ENCODE assay signal across 8 cellular contexts in the genomic region with DNA sequence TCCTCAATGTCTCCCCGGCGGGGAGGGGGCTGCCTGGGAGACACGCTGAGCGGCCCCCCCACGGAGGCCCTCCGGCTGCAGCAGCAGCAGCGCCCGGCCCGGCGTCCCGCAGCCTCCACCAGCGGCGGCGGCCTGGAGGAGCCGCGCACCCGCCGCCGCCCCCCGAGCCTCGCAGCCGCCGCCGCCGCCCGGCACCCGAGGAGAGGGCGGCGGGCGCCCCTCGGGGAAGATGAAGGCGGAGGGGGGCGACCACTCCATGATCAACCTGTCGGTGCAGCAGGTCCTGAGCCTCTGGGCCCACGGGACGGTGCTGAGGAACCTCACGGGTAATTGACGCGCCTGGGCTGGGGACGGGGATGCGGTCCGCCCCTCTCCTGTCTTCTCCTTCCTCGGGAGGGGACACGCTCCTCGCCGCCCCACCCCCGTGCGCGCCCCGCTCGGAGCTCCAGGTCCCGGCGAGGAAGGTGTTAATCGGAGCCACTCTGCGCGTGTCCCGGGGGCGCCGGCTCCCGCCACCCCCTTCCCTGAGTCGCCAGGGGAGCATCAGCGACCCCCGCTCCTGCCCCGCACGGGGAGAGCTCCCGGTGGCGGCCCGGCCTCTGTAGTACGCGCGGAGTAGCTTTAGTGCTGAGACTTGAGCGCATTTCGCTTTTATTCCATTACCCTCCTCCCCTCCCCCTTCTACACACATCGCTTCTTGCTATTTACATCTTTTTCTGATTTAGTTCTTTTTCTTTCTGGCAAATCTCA. TPM values are rescaled to one million over a fixed set of nuclear protein-coding genes. Genes with fewer than 3 reads are reported as not detected.
DNase-seq lines count a peak whose midpoint lies in the region; ATAC-seq and TF ChIP-seq lines count a peak whose summit lies in the region.

No MANE protein-coding gene starts in this region.

- ATAC-seq in HG02610 (IDR thresholded peaks at IDR 0.05; ENCODE audit: unreplicated experiment), result peak; percentile 13
- ATAC-seq in naive thymus-derived CD4-positive, alpha-beta T cell, result peak; percentile 5

- H3K4me1 ChIP-seq in esophagus squamous epithelium, result peaks cover 6 to 20% (median 8%) of the 10 kb centered on the region in 3 donors
- H3K4me1 ChIP-seq in naive thymus-derived CD4-positive, alpha-beta T cell (ENCODE audit: control insufficient read depth in 2 of 2, insufficient read depth in 2 of 2, low read length in 2 of 2), result peaks cover 4 to 5% of the 10 kb centered on the region in 2 donors
- peaks cover 0 to 28% (median 2%) of the 10 kb centered on the region in 4 donors for H3K4me1 ChIP-seq in tibial nerve

- no peaks in the 10 kb centered on the region for H3K9me3 ChIP-seq in esophagus squamous epithelium
- no peaks in the 10 kb centered on the region for H3K9me3 ChIP-seq in naive thymus-derived CD4-positive, alpha-beta T cell (ENCODE audit: control insufficient read depth in 2 of 3, low read length in 3 of 3)
- no peaks in the 10 kb centered on the region for H3K9me3 ChIP-seq in tibial nerve

- H3K27ac Mint-ChIP-seq in activated T-cell treated with anti-CD3 and anti-CD28 coated beads, Interleukin-2, amount 50 U/mL, for 24 hours, result peak overlapping the region; percentile 50
- H3K27ac Mint-ChIP-seq in naive thymus-derived CD4-positive, alpha-beta T cell, result peak overlapping the region in 8 of 9 donors; percentile 31 to 92 (median 76)

- TF ChIP-seq POLR2A in esophagus squamous epithelium (IDR thresholded peaks at IDR 0.05) (peak in 1 of 4 donors; percentile 30), tibial nerve (IDR thresholded peaks at IDR 0.05) (peak in 1 of 2 donors; percentile 13)

- 0 to 1% methylated on average over 16 to 23 of the region's 74 CpGs for WGBS in esophagus squamous epithelium, 2 donors
- WGBS in tibial nerve, 2 donors, result 0% methylated on average over 12 to 43 of the region's 74 CpGs

- TF ChIP-seq EP300 in tibial nerve (IDR thresholded peaks at IDR 0.05), result peak in 1 of 2 donors; percentile 52

- peaks cover 19% of the 10 kb centered on the region for H3K4me1 Mint-ChIP-seq in activated T-cell treated with anti-CD3 and anti-CD28 coated beads, Interleukin-2, amount 50 U/mL, for 24 hours (ENCODE audit: low read depth)
- H3K4me1 Mint-ChIP-seq in naive thymus-derived CD4-positive, alpha-beta T cell, result peaks cover 6 to 28% (median 21%) of the 10 kb centered on the region in 7 donors

- no peaks in the 10 kb centered on the region for H3K36me3 Mint-ChIP-seq in activated T-cell treated with anti-CD3 and anti-CD28 coated beads, Interleukin-2, amount 50 U/mL, for 24 hours (ENCODE audit: low read depth)
- H3K36me3 Mint-ChIP-seq in naive thymus-derived CD4-positive, alpha-beta T cell, result no peaks in the 10 kb centered on the region

- TF ChIP-seq CTCF in esophagus squamous epithelium (IDR thresholded peaks at IDR 0.05) (no peak), tibial nerve (IDR thresholded peaks at IDR 0.05) (no peak)

- CTCF ChIA-PET in naive thymus-derived CD4-positive, alpha-beta T cell (lab: Charles Lee), result interaction anchor here (0.7 kb wide), 1 partner anchor 17 kb away, joined by 3 read pairs; no protein-coding TSS in a partner anchor

- H3K27me3 Mint-ChIP-seq in activated T-cell treated with anti-CD3 and anti-CD28 coated beads, Interleukin-2, amount 50 U/mL, for 24 hours, result peaks cover 18% of the 10 kb centered on the region
- H3K27me3 Mint-ChIP-seq in naive thymus-derived CD4-positive, alpha-beta T cell, result peaks cover 0 to 76% (median 5%) of the 10 kb centered on the region in 5 donors

- peak overlapping the region; percentile 61 to 89 (median 82) for H3K27ac ChIP-seq in esophagus squamous epithelium
- H3K27ac ChIP-seq in naive thymus-derived CD4-positive, alpha-beta T cell (ENCODE audit: low read depth, low read length), result peak overlapping the region; percentile 69
- H3K27ac ChIP-seq in tibial nerve, result peak overlapping the region; percentile 87 to 92 (median 90)

- intact Hi-C loops in esophagus squamous epithelium (cut with DNase I), result no loop called here
- intact Hi-C loops in naive thymus-derived CD4-positive, alpha-beta T cell (cut with micrococcal nuclease), result loop anchor here (1.0 to 5.0 kb wide), 5 partner anchors 37 to 1949 kb away; a partner anchor contains a TSS

- H3K36me3 ChIP-seq in esophagus squamous epithelium (no peaks in the 10 kb centered on the region), tibial nerve (no peaks in the 10 kb centered on the region)
- no peaks in the 10 kb centered on the region for H3K36me3 ChIP-seq in naive thymus-derived CD4-positive, alpha-beta T cell (ENCODE audit: control insufficient read depth in 2 of 3, insufficient read depth in 3 of 3, low read length in 3 of 3)

- H3K9me3 Mint-ChIP-seq in activated T-cell treated with anti-CD3 and anti-CD28 coated beads, Interleukin-2, amount 50 U/mL, for 24 hours, result no peaks in the 10 kb centered on the region
- H3K9me3 Mint-ChIP-seq in naive thymus-derived CD4-positive, alpha-beta T cell, result no peaks in the 10 kb centered on the region

- POLR2A ChIA-PET in naive thymus-derived CD4-positive, alpha-beta T cell (lab: Charles Lee), result no interaction called here

- peak overlapping the region; percentile 62 to 94 (median 83) for H3K4me3 ChIP-seq in esophagus squamous epithelium
- peak overlapping the region; percentile 58 for H3K4me3 ChIP-seq in naive thymus-derived CD4-positive, alpha-beta T cell (ENCODE audit: low read length)
- H3K4me3 ChIP-seq in tibial nerve, result peak overlapping the region; percentile 72 to 98 (median 86)

- peak overlapping the region; percentile 80 for H3K4me3 Mint-ChIP-seq in activated T-cell treated with anti-CD3 and anti-CD28 coated beads, Interleukin-2, amount 50 U/mL, for 24 hours
- peak overlapping the region; percentile 72 to 90 (median 86) for H3K4me3 Mint-ChIP-seq in naive thymus-derived CD4-positive, alpha-beta T cell

- H3K27me3 ChIP-seq in esophagus squamous epithelium, result peaks cover 0 to 22% (median 0%) of the 10 kb centered on the region in 4 donors
- no peaks in the 10 kb centered on the region for H3K27me3 ChIP-seq in naive thymus-derived CD4-positive, alpha-beta T cell (ENCODE audit: control insufficient read depth in 2 of 2, insufficient read depth in 2 of 2, low read length in 2 of 2)
- no peaks in the 10 kb centered on the region for H3K27me3 ChIP-seq in tibial nerve

- peak; percentile 30 for DNase-seq in NCI-H2029 (lab: John Stamatoyannopoulos, UW)
- no peak for DNase-seq in NCI-H2029 treated with DMSO at 0.1 percent for 48 hours (lab: John Stamatoyannopoulos, UW)
- peak; percentile 61 for DNase-seq in NCI-H146 treated with DMSO at 0.1 percent for 48 hours (lab: John Stamatoyannopoulos, UW; ENCODE audit: unreplicated experiment)
- peak; percentile 65 for DNase-seq in activated T-cell treated with anti-CD3 and anti-CD28 coated beads, Interleukin-2, amount 50 U/mL, for 24 hours
- no peak for DNase-seq in esophagus squamous epithelium (lab: John Stamatoyannopoulos, UW)
- peak; percentile 21 to 52 (median 40) for DNase-seq in naive thymus-derived CD4-positive, alpha-beta T cell
- no peak for DNase-seq in tibial nerve (ENCODE audit: low spot score in 2 of 2)

RNA-seq across cellular contexts. Expression of a gene that starts 0.7 kb away (rescaled TPM):
- 1 to 10 TPM in 2 of 4 donors, under 1 TPM in 2; 0.57 to 2.7 (median 1.1) TPM for total RNA-seq in esophagus squamous epithelium
- total RNA-seq in naive thymus-derived CD4-positive, alpha-beta T cell, result 10 to 100 TPM in 1 of 5 experiments, 1 to 10 TPM in 3, under 1 TPM in 1; 0.29 to 12.7 (median 3.4) TPM
- polyA plus RNA-seq in naive thymus-derived CD4-positive, alpha-beta T cell, result under 1 TPM; 0.37 TPM
- 1 to 10 TPM; 6.1 to 8.7 (median 7.4) TPM for total RNA-seq in tibial nerve

Comparison
In these comparisons a context has a peak if more than half of its experiments do, and no peak if none do; other contexts are left out.
1. DNase-seq: peak in NCI-H2029 (single experiment), NCI-H146 treated with DMSO at 0.1 percent for 48 hours (single experiment), activated T-cell treated with anti-CD3 and anti-CD28 coated beads, Interleukin-2, amount 50 U/mL, for 24 hours (single experiment) and naive thymus-derived CD4-positive, alpha-beta T cell (9 of 9); none in NCI-H2029 treated with DMSO at 0.1 percent for 48 hours (single experiment), esophagus squamous epithelium (single experiment) and tibial nerve (0 of 2).
2. Peak in every context shown above with its lines, with median percentiles within 50 percentile points of each other: H3K27ac ChIP-seq and H3K4me3 ChIP-seq.